12 cellular contexts compared by ENCODE assay signal in genomic region chr11:96486890-96487633, GRCh38.
DNase-seq lines count a peak whose midpoint lies in the region; ATAC-seq, FAIRE-seq and TF ChIP-seq lines count a peak whose summit lies in the region.
"Had no signal": no experiment of that assay in that cellular context is flagged by ENCODE, and none has a peak within 500 bp of the region (broad histone marks: within the 10 kb centered on the region; RNA-seq: fewer than 3 reads in every experiment).

No MANE protein-coding gene starts in this region.

- CTCF ChIA-PET in HepG2 (lab: Yijun Ruan, JAX; ENCODE audit: low intra/inter-chr PET ratio, low total read pairs), result no interaction called here

- in situ Hi-C loops in HepG2 (cut with HindIII; ENCODE audit: extremely low pct_ligation_motif_present, low pct_unique_long_range_greater_than_20kb), result no loop called here
- in situ Hi-C loops in KBM-7 (cut with MboI; ENCODE audit: low pct_unique_long_range_greater_than_20kb, low sequenced_read_pairs), result no loop called here
- in situ Hi-C loops in GM13976 (cut with MboI; ENCODE audit: low sequenced_read_pairs, unreplicated experiment), result no loop called here

- H3K27ac ChIP-seq in HepG2 (ENCODE audit: extremely low read length, insufficient read depth, low read length) (no peak overlapping the region), right lobe of liver (no peak overlapping the region), WERI-Rb-1 (no peak overlapping the region), tibial nerve (no peak overlapping the region)

- intact Hi-C loops in HepG2 (cut with micrococcal nuclease; ENCODE audit: unreplicated experiment) (no loop called here), right lobe of liver (cut with DNase I) (no loop called here)

- H3K9ac ChIP-seq in HepG2 (ENCODE audit: insufficient read depth, low read depth, low read length), result peak overlapping the region; percentile 24; the same call in 1 of the 2 replicates

- no peak overlapping the region for H2AFZ ChIP-seq in HepG2 (ENCODE audit: low read length)

- no peak for TF ChIP-seq EP300 in HepG2 (IDR thresholded peaks at IDR 0.05; ENCODE audit: low read depth in 2 of 2, low read length in 2 of 2)
- TF ChIP-seq EP300 in HepG2 (CRISPR knock-in tag; IDR thresholded peaks at IDR 0.05; ENCODE audit: borderline replicate concordance), result no peak; the same call in 1 of the 2 replicates
- no peak for TF ChIP-seq EP300 in tibial nerve (IDR thresholded peaks at IDR 0.05)

- H3K36me3 ChIP-seq in HepG2 (replicated peaks in 1 of 2; ENCODE audit: control insufficient read depth in 1 of 2, insufficient read depth in 2 of 2, low read length in 2 of 2) (no peaks in the 10 kb centered on the region), right lobe of liver (no peaks in the 10 kb centered on the region), WERI-Rb-1 (no peaks in the 10 kb centered on the region), tibial nerve (no peaks in the 10 kb centered on the region)
- H3K36me3 ChIP-seq: BE2C had no signal

- FAIRE-seq in HepG2 (lab: Jason Lieb, UNC), result peak; percentile 36

- peak; percentile 84 for DNase-seq in HepG2 (ENCODE audit: low spot score)
- DNase-seq in right lobe of liver, result no peak
- peak; percentile 24 for DNase-seq in WERI-Rb-1
- DNase-seq in kidney tubule cell (ENCODE audit: low spot score), result peak; percentile 77
- peak; percentile 55 for DNase-seq in ureter (ENCODE audit: low spot score)
- no peak for DNase-seq in tibial nerve (ENCODE audit: low spot score in 2 of 2)
- DNase-seq in KBM-7, result no peak
- no peak for DNase-seq in GM13976 (ENCODE audit: low spot score)
- DNase-seq: activated CD8-positive, alpha-beta memory T cell treated with anti-CD3 and anti-CD28 coated beads, Interleukin-2, amount 50 U/mL, for 4 hours; BE2C; NCI-H446 treated with DMSO at 0.1 percent for 48 hours; occipital lobe had no signal

- ATAC-seq in HepG2, result peak; percentile 96
- ATAC-seq in right lobe of liver, result no peak

- H3K27me3 ChIP-seq in HepG2 (ENCODE audit: control insufficient read depth in 1 of 2, insufficient read depth in 2 of 2, low read length in 2 of 2) (no peaks in the 10 kb centered on the region), right lobe of liver (no peaks in the 10 kb centered on the region), WERI-Rb-1 (ENCODE audit: insufficient read depth, low read depth, severe bottlenecking) (no peaks in the 10 kb centered on the region), tibial nerve (no peaks in the 10 kb centered on the region)
- H3K27me3 ChIP-seq: BE2C had no signal

- H3K4me1 ChIP-seq in HepG2 (ENCODE audit: insufficient read depth, low read length) (peaks cover 16% of the 10 kb centered on the region), right lobe of liver (no peaks in the 10 kb centered on the region), tibial nerve (no peaks in the 10 kb centered on the region)

- 24% methylated on average over 7 of the region's 13 CpGs for whole genome bisulfite sequencing in HepG2 (ENCODE audit: low lambda C conversion rate)
- 46% methylated on average over 6 of the region's 13 CpGs for WGBS in right lobe of liver (ENCODE audit: insufficient coverage, low coverage, low lambda C conversion rate, missing lambda C conversion rate)
- 59 to 64% methylated on average over 13 of the region's 13 CpGs for whole genome bisulfite sequencing in tibial nerve, 2 donors

- POLR2A ChIA-PET in HepG2 (lab: Yijun Ruan, JAX), result no interaction called here

- TF ChIP-seq RAD21 in HepG2 (CRISPR knock-in tag; IDR thresholded peaks at IDR 0.05), result no peak

- no peaks in the 10 kb centered on the region for H4K20me1 ChIP-seq in HepG2 (ENCODE audit: insufficient read depth, low read length)

- TF ChIP-seq CTCF in HepG2 (CRISPR knock-in tag; IDR thresholded peaks at IDR 0.05) (no peak), right lobe of liver (IDR thresholded peaks at IDR 0.05) (no peak), WERI-Rb-1 (IDR thresholded peaks at IDR 0.05; ENCODE audit: low read depth, low read length) (no peak), tibial nerve (IDR thresholded peaks at IDR 0.05) (no peak), GM13976 (IDR thresholded peaks at IDR 0.05; ENCODE audit: borderline replicate concordance, control extremely low read depth, extremely low read depth, insufficient read depth, missing control alignments) (no peak)

- no TSS peak for BruUV-seq in HepG2 (replicated peaks; lab: Mats Ljungman, UMichigan)

- no peaks in the 10 kb centered on the region for H3K79me2 ChIP-seq in HepG2 (ENCODE audit: insufficient read depth, low read length)

- peak overlapping the region; percentile 85 for H3K4me2 ChIP-seq in HepG2 (ENCODE audit: low read depth, low read length)

- H3K4me3 ChIP-seq in HepG2 (replicated peaks in 1 of 3; ENCODE audit: insufficient read depth in 1 of 3, low read depth in 2 of 3, low read length in 3 of 3) (peak overlapping the region; percentile 45 to 68 (median 51)), right lobe of liver (no peak overlapping the region), WERI-Rb-1 (ENCODE audit: low read depth, low read length) (no peak overlapping the region), tibial nerve (no peak overlapping the region)

- no peaks in the 10 kb centered on the region for H3K9me3 ChIP-seq in HepG2 (ENCODE audit: low read length)
- no peaks in the 10 kb centered on the region for H3K9me3 ChIP-seq in right lobe of liver
- no peaks in the 10 kb centered on the region for H3K9me3 ChIP-seq in WERI-Rb-1 (ENCODE audit: severe bottlenecking)
- H3K9me3 ChIP-seq in tibial nerve, result no peaks in the 10 kb centered on the region
- H3K9me3 ChIP-seq: BE2C had no signal

- no peak for TF ChIP-seq POLR2A in HepG2 (IDR thresholded peaks at IDR 0.05; ENCODE audit: insufficient read depth in 1 of 2, low read depth in 2 of 2, low read length in 2 of 2)
- no peak for TF ChIP-seq POLR2A in right lobe of liver (IDR thresholded peaks at IDR 0.05)
- no peak for TF ChIP-seq POLR2A in tibial nerve (IDR thresholded peaks at IDR 0.05)

TF ChIP-seq in HepG2, 621 proteins besides CTCF, POLR2A, EP300 and RAD21 (continues in another document):
- TF ChIP-seq, protein P1, sequence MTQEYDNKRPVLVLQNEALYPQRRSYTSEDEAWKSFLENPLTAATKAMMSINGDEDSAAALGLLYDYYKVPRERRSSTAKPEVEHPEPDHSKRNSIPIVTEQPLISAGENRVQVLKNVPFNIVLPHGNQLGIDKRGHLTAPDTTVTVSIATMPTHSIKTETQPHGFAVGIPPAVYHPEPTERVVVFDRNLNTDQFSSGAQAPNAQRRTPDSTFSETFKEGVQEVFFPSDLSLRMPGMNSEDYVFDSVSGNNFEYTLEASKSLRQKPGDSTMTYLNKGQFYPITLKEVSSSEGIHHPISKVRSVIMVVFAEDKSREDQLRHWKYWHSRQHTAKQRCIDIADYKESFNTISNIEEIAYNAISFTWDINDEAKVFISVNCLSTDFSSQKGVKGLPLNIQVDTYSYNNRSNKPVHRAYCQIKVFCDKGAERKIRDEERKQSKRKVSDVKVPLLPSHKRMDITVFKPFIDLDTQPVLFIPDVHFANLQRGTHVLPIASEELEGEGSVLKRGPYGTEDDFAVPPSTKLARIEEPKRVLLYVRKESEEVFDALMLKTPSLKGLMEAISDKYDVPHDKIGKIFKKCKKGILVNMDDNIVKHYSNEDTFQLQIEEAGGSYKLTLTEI (CRISPR knock-in tag; conservative IDR thresholded peaks at IDR 0.05), result no peak
- no peak for TF ChIP-seq PHF5A (CRISPR knock-in tag; IDR thresholded peaks at IDR 0.05; ENCODE audit: low read depth, unreplicated experiment)
- peak; percentile 76 for TF ChIP-seq SP5 (CRISPR knock-in tag; IDR thresholded peaks at IDR 0.05; ENCODE audit: borderline replicate concordance, low read depth)
- TF ChIP-seq, protein P2, sequence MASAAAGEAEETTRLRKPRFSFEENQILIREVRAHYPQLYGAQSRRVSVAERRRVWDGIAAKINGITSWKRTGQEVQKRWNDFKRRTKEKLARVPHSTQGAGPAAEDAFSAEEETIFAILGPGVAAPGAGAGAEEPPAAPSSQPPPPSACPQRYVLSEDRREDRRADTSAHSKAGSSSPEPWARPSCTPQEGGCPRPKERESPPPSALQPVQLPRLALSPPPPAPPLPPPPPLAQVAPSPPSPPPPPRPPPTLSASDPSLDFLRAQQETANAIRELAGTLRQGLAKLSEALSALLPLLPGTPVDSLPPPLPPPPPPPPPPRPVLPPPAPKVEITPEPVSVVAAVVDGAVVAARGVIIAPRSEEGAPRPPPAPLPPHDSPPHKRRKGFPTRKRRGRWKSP (CRISPR knock-in tag; IDR thresholded peaks at IDR 0.05), result no peak
- no peak for TF ChIP-seq GATAD2A (CRISPR knock-in tag; IDR thresholded peaks at IDR 0.05)
- TF ChIP-seq CREB1 (IDR thresholded peaks at IDR 0.05), result no peak
- TF ChIP-seq CREB1 (CRISPR knock-in tag; IDR thresholded peaks at IDR 0.05), result 0 out of 2 replicates have a peak, but pooled peaks have one; percentile 16
- no peak for TF ChIP-seq ZNF354B (CRISPR knock-in tag; IDR thresholded peaks at IDR 0.05)

Comparison
In these comparisons a context has a peak if more than half of its experiments do, and no peak if none do; other contexts are left out.
1. DNase-seq: peak in HepG2 (single experiment), WERI-Rb-1 (single experiment), kidney tubule cell (single experiment) and ureter (single experiment); none in right lobe of liver (0 of 3), tibial nerve (0 of 2), KBM-7 (single experiment) and GM13976 (single experiment).
2. H3K4me3 ChIP-seq: peak in HepG2 (3 of 3); none in right lobe of liver (0 of 3), WERI-Rb-1 (single experiment) and tibial nerve (0 of 4).